In genomic region chr1:19068639-19069276, GRCh38 we compare ENCODE assay signal across 2 cellular contexts.
TF ChIP-seq lines count a peak whose summit lies in the region.

No MANE protein-coding gene starts in this region.

TF ChIP-seq in SK-N-SH, 30 proteins besides CTCF, POLR2A, EP300 and RAD21 (continued from another document):
- TF ChIP-seq FOXJ3 (CRISPR knock-in tag; IDR thresholded peaks at IDR 0.05) (peak; percentile 68), RCOR1 (IDR thresholded peaks at IDR 0.05; ENCODE audit: low read length) (peak; percentile 65), MEF2A (IDR thresholded peaks at IDR 0.05; ENCODE audit: borderline replicate concordance, low read depth) (no peak), CHD2 (IDR thresholded peaks at IDR 0.05; ENCODE audit: low read length, partially characterized antibody) (peak; percentile 42)

TF ChIP-seq in SK-N-SH treated with all-trans-retinoic acid at 6 μM for 48 hours, 23 proteins besides CTCF, POLR2A, EP300 and RAD21:
- TF ChIP-seq, protein P1, sequence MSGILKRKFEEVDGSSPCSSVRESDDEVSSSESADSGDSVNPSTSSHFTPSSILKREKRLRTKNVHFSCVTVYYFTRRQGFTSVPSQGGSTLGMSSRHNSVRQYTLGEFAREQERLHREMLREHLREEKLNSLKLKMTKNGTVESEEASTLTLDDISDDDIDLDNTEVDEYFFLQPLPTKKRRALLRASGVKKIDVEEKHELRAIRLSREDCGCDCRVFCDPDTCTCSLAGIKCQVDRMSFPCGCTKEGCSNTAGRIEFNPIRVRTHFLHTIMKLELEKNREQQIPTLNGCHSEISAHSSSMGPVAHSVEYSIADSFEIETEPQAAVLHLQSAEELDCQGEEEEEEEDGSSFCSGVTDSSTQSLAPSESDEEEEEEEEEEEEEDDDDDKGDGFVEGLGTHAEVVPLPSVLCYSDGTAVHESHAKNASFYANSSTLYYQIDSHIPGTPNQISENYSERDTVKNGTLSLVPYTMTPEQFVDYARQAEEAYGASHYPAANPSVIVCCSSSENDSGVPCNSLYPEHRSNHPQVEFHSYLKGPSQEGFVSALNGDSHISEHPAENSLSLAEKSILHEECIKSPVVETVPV (CRISPR knock-in tag; IDR thresholded peaks at IDR 0.05), result no peak
- no peak for TF ChIP-seq BACH2 (CRISPR knock-in tag; IDR thresholded peaks at IDR 0.05; ENCODE audit: borderline replicate concordance)
- no peak for TF ChIP-seq CSDC2 (CRISPR knock-in tag; IDR thresholded peaks at IDR 0.05)
- TF ChIP-seq POU6F1 (CRISPR knock-in tag; IDR thresholded peaks at IDR 0.05; ENCODE audit: borderline replicate concordance, low read depth), result no peak
- no peak for TF ChIP-seq ZFP3 (CRISPR knock-in tag; IDR thresholded peaks at IDR 0.05)
